13 cellular contexts compared by ENCODE assay signal in the genomic region with DNA sequence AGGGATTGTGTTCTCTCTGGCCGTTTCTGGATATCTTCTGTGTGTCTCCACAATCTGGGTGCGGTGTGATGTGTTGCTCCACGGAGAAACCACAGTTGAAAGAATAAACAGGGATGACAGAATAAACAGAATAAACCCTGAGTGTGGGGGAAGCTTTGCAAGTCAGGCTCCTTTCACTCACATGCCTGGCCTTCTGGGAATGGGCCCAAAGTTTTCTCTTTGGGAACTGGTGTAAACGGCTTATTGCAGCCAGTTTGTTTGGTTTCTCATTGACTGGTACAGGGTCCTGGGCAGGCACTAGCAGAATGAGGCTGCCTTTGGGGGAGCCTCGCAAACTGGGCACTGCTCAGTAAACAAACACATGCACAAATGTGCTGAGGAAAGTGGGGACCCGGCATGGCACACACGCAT.
DNase-seq lines count a peak whose midpoint lies in the region; ATAC-seq lines count a peak whose summit lies in the region.
"Had no signal": no experiment of that assay in that cellular context is flagged by ENCODE, and none has a peak within 500 bp of the region (broad histone marks: within the 10 kb centered on the region; RNA-seq: fewer than 3 reads in every experiment).

No MANE protein-coding gene starts in this region.

- ATAC-seq in HG03039 (IDR thresholded peaks at IDR 0.05; ENCODE audit: unreplicated experiment), result no peak
- ATAC-seq in activated CD4-positive, alpha-beta T cell treated with anti-CD3 and anti-CD28 coated beads for 36 hours, result no peak

- H3K36me3 Mint-ChIP-seq in activated CD4-positive, alpha-beta T cell treated with anti-CD3 and anti-CD28 coated beads for 36 hours (ENCODE audit: low read depth), result no peaks in the 10 kb centered on the region

- H3K4me1 Mint-ChIP-seq in activated CD4-positive, alpha-beta T cell treated with anti-CD3 and anti-CD28 coated beads for 36 hours, result no peaks in the 10 kb centered on the region

- H3K27me3 Mint-ChIP-seq in activated CD4-positive, alpha-beta T cell treated with anti-CD3 and anti-CD28 coated beads for 36 hours, result peaks cover 2% of the 10 kb centered on the region

- no peak overlapping the region for H3K4me3 Mint-ChIP-seq in activated CD4-positive, alpha-beta T cell treated with anti-CD3 and anti-CD28 coated beads for 36 hours
- H3K4me3 Mint-ChIP-seq: endodermal cell had no signal

- POLR2A ChIA-PET in activated CD4-positive, alpha-beta T cell treated with anti-CD3 and anti-CD28 coated beads for 36 hours (lab: Charles Lee), result interaction anchor here (0.6 kb wide), 1 partner anchor 69 kb away, joined by 4 read pairs; no protein-coding TSS in a partner anchor

- DNase-seq in M059J (ENCODE audit: low read depth) (peak; percentile 59), astrocyte of the hippocampus (ENCODE audit: low read depth, low spot score) (peak; percentile 72), iris pigment epithelial cell (ENCODE audit: low read depth) (peak; percentile 28), putamen (ENCODE audit: low spot score) (peak; percentile 72), T-helper 1 cell (no peak), T-helper 2 cell (no peak)
- no peak for DNase-seq in activated CD4-positive, alpha-beta T cell treated with anti-CD3 and anti-CD28 coated beads for 36 hours
- DNase-seq: aorta, BE2C, endodermal cell, heart right ventricle, mammary epithelial cell had no signal

- no peaks in the 10 kb centered on the region for H3K9me3 Mint-ChIP-seq in activated CD4-positive, alpha-beta T cell treated with anti-CD3 and anti-CD28 coated beads for 36 hours (ENCODE audit: low read depth)
- H3K9me3 Mint-ChIP-seq: endodermal cell had no signal

- intact Hi-C loops in activated CD4-positive, alpha-beta T cell treated with anti-CD3 and anti-CD28 coated beads for 36 hours (cut with DNase I, micrococcal nuclease), result no loop called here

- CTCF ChIA-PET in activated CD4-positive, alpha-beta T cell treated with anti-CD3 and anti-CD28 coated beads for 36 hours (lab: Charles Lee), result interaction anchor here (0.6 to 1.1 kb wide), 3 partner anchors 12 to 280 kb away, joined by 3 to 4 read pairs (median 3); no protein-coding TSS in a partner anchor

- no peak overlapping the region for H3K27ac Mint-ChIP-seq in activated CD4-positive, alpha-beta T cell treated with anti-CD3 and anti-CD28 coated beads for 36 hours
- H3K27ac Mint-ChIP-seq: endodermal cell had no signal

Comparison
In these comparisons a context has a peak if more than half of its experiments do, and no peak if none do; other contexts are left out.
1. DNase-seq: peak in M059J (single experiment), astrocyte of the hippocampus (single experiment), iris pigment epithelial cell (single experiment) and putamen (single experiment); none in activated CD4-positive, alpha-beta T cell treated with anti-CD3 and anti-CD28 coated beads for 36 hours (single experiment), T-helper 1 cell (0 of 5) and T-helper 2 cell (0 of 5).